Comparison of ENCODE assay signal across 1 cellular context in genomic region chr6:13688692-13689196, GRCh38.
TF ChIP-seq lines count a peak whose summit lies in the region.

No MANE protein-coding gene starts in this region.

TF ChIP-seq in K562, 482 proteins besides CTCF, POLR2A, EP300 and RAD21 (continued from another document and continues in another):
- TF ChIP-seq POLR2B (IDR thresholded peaks at IDR 0.05; ENCODE audit: low read depth, partially characterized antibody) (no peak), ZNF717 (CRISPR knock-in tag; IDR thresholded peaks at IDR 0.05) (no peak), MYNN (IDR thresholded peaks at IDR 0.05) (0 out of 2 replicates have a peak, but pooled peaks have one; percentile 33), MYNN (CRISPR knock-in tag; IDR thresholded peaks at IDR 0.05) (no peak), PCBP2 (IDR thresholded peaks at IDR 0.05; ENCODE audit: low read depth, low read length, poor library complexity, severe bottlenecking) (no peak), E2F1 (CRISPR knock-in tag; IDR thresholded peaks at IDR 0.05) (no peak), LCOR (CRISPR knock-in tag; IDR thresholded peaks at IDR 0.05) (no peak), ZNF584 (CRISPR knock-in tag; IDR thresholded peaks at IDR 0.05; ENCODE audit: low read depth) (no peak), ARHGAP35 (IDR thresholded peaks at IDR 0.05; ENCODE audit: partially characterized antibody) (peak; percentile 36), ZNF274 (IDR thresholded peaks at IDR 0.05; ENCODE audit: borderline replicate concordance, low read depth, low read length) (no peak), WHSC1 (IDR thresholded peaks at IDR 0.05; ENCODE audit: low read length) (no peak), TARDBP (IDR thresholded peaks at IDR 0.05) (no peak), NR2C2 (CRISPR knock-in tag; IDR thresholded peaks at IDR 0.05) (no peak), NR2C2 (tag; IDR thresholded peaks at IDR 0.05) (no peak), ZNF766 (CRISPR knock-in tag; conservative IDR thresholded peaks at IDR 0.05) (0 out of 2 replicates have a peak, but pooled peaks have one; percentile 23), SFPQ (IDR thresholded peaks at IDR 0.05; ENCODE audit: low read depth, low read length) (no peak), ZFP1 (CRISPR knock-in tag; IDR thresholded peaks at IDR 0.05) (no peak), CTBP1 (IDR thresholded peaks at IDR 0.05; ENCODE audit: borderline replicate concordance) (peak; percentile 68), YBX1 (IDR thresholded peaks at IDR 0.05) (no peak), BRD4 (IDR thresholded peaks at IDR 0.05) (no peak), ZNF3 (CRISPR knock-in tag; IDR thresholded peaks at IDR 0.05) (no peak), ZNF780A (CRISPR knock-in tag; IDR thresholded peaks at IDR 0.05) (no peak), ARID1B (IDR thresholded peaks at IDR 0.05) (peak; percentile 95), POLR2H (tag; IDR thresholded peaks at IDR 0.05; ENCODE audit: low read depth) (no peak), PATZ1 (CRISPR knock-in tag; IDR thresholded peaks at IDR 0.05; ENCODE audit: borderline replicate concordance) (no peak), MCM3 (IDR thresholded peaks at IDR 0.05) (no peak), ESRRA (IDR thresholded peaks at IDR 0.05; ENCODE audit: borderline replicate concordance, low read depth) (no peak), SAFB2 (IDR thresholded peaks at IDR 0.05; ENCODE audit: borderline replicate concordance, low read depth, low read length, severe bottlenecking) (no peak), SNIP1 (IDR thresholded peaks at IDR 0.05; ENCODE audit: low read depth) (no peak), ZBTB40 (IDR thresholded peaks at IDR 0.05) (no peak), ZBTB40 (CRISPR knock-in tag; IDR thresholded peaks at IDR 0.05) (no peak), NR2F6 (CRISPR knock-in tag; IDR thresholded peaks at IDR 0.05) (no peak)
- TF ChIP-seq, protein P1, sequence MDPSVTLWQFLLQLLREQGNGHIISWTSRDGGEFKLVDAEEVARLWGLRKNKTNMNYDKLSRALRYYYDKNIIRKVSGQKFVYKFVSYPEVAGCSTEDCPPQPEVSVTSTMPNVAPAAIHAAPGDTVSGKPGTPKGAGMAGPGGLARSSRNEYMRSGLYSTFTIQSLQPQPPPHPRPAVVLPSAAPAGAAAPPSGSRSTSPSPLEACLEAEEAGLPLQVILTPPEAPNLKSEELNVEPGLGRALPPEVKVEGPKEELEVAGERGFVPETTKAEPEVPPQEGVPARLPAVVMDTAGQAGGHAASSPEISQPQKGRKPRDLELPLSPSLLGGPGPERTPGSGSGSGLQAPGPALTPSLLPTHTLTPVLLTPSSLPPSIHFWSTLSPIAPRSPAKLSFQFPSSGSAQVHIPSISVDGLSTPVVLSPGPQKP (CRISPR knock-in tag; IDR thresholded peaks at IDR 0.05) = no peak
- TF ChIP-seq, protein P2, sequence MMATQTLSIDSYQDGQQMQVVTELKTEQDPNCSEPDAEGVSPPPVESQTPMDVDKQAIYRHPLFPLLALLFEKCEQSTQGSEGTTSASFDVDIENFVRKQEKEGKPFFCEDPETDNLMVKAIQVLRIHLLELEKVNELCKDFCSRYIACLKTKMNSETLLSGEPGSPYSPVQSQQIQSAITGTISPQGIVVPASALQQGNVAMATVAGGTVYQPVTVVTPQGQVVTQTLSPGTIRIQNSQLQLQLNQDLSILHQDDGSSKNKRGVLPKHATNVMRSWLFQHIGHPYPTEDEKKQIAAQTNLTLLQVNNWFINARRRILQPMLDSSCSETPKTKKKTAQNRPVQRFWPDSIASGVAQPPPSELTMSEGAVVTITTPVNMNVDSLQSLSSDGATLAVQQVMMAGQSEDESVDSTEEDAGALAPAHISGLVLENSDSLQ (IDR thresholded peaks at IDR 0.05) = peak; percentile 87
- TF ChIP-seq, protein P3, sequence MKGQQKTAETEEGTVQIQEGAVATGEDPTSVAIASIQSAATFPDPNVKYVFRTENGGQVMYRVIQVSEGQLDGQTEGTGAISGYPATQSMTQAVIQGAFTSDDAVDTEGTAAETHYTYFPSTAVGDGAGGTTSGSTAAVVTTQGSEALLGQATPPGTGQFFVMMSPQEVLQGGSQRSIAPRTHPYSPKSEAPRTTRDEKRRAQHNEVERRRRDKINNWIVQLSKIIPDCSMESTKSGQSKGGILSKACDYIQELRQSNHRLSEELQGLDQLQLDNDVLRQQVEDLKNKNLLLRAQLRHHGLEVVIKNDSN (CRISPR knock-in tag; IDR thresholded peaks at IDR 0.05) = no peak
- TF ChIP-seq, protein P4, sequence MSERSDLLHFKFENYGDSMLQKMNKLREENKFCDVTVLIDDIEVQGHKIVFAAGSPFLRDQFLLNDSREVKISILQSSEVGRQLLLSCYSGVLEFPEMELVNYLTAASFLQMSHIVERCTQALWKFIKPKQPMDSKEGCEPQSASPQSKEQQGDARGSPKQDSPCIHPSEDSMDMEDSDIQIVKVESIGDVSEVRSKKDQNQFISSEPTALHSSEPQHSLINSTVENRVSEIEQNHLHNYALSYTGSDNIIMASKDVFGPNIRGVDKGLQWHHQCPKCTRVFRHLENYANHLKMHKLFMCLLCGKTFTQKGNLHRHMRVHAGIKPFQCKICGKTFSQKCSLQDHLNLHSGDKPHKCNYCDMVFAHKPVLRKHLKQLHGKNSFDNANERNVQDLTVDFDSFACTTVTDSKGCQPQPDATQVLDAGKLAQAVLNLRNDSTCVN (CRISPR knock-in tag; IDR thresholded peaks at IDR 0.05) = no peak
- TF ChIP-seq, protein P5, sequence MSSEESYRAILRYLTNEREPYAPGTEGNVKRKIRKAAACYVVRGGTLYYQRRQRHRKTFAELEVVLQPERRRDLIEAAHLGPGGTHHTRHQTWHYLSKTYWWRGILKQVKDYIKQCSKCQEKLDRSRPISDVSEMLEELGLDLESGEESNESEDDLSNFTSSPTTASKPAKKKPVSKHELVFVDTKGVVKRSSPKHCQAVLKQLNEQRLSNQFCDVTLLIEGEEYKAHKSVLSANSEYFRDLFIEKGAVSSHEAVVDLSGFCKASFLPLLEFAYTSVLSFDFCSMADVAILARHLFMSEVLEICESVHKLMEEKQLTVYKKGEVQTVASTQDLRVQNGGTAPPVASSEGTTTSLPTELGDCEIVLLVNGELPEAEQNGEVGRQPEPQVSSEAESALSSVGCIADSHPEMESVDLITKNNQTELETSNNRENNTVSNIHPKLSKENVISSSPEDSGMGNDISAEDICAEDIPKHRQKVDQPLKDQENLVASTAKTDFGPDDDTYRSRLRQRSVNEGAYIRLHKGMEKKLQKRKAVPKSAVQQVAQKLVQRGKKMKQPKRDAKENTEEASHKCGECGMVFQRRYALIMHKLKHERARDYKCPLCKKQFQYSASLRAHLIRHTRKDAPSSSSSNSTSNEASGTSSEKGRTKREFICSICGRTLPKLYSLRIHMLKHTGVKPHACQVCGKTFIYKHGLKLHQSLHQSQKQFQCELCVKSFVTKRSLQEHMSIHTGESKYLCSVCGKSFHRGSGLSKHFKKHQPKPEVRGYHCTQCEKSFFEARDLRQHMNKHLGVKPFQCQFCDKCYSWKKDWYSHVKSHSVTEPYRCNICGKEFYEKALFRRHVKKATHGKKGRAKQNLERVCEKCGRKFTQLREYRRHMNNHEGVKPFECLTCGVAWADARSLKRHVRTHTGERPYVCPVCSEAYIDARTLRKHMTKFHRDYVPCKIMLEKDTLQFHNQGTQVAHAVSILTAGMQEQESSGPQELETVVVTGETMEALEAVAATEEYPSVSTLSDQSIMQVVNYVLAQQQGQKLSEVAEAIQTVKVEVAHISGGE (CRISPR knock-in tag; IDR thresholded peaks at IDR 0.05) = no peak
- TF ChIP-seq, protein P6, sequence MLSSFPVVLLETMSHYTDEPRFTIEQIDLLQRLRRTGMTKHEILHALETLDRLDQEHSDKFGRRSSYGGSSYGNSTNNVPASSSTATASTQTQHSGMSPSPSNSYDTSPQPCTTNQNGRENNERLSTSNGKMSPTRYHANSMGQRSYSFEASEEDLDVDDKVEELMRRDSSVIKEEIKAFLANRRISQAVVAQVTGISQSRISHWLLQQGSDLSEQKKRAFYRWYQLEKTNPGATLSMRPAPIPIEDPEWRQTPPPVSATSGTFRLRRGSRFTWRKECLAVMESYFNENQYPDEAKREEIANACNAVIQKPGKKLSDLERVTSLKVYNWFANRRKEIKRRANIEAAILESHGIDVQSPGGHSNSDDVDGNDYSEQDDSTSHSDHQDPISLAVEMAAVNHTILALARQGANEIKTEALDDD (IDR thresholded peaks at IDR 0.05) = no peak; the same call in 1 of the 2 replicates
